In genomic region chr17:81517339-81518112, GRCh38 we compare ENCODE assay signal across 8 cellular contexts. TPM values are rescaled to one million over a fixed set of nuclear protein-coding genes. Genes with fewer than 3 reads are reported as not detected.
DNase-seq lines count a peak whose midpoint lies in the region; ATAC-seq, FAIRE-seq and TF ChIP-seq lines count a peak whose summit lies in the region.

No MANE protein-coding gene starts in this region.

- H4K20me1 ChIP-seq in hepatocyte (ENCODE audit: insufficient read depth, poor library complexity, severe bottlenecking): peaks cover 16% of the 10 kb centered on the region

- 71% methylated on average over 19 of the region's 24 CpGs for WGBS in hepatocyte (ENCODE audit: low lambda C conversion rate, missing lambda C conversion rate)
- WGBS in upper lobe of left lung, 2 donors: 70 to 76% methylated on average over 10 to 22 of the region's 24 CpGs

- H3K27me3 ChIP-seq in hepatocyte: peaks cover 4% of the 10 kb centered on the region
- H3K27me3 ChIP-seq in upper lobe of left lung: no peaks in the 10 kb centered on the region

- no peak overlapping the region for H3K4me3 ChIP-seq in SK-N-MC
- H3K4me3 ChIP-seq in hepatocyte: no peak overlapping the region
- H3K4me3 ChIP-seq in upper lobe of left lung: peak overlapping the region in 2 of 4 donors; percentile 65 to 92

- H3K4me1 ChIP-seq in hepatocyte (ENCODE audit: insufficient read depth) (peaks cover 51% of the 10 kb centered on the region), upper lobe of left lung (peaks cover 39 to 67% (median 57%) of the 10 kb centered on the region in 4 donors)

- peak; percentile 92 for FAIRE-seq in GM12892 (lab: Jason Lieb, UNC)

- TF ChIP-seq CTCF in hepatocyte (IDR thresholded peaks at IDR 0.05; ENCODE audit: poor library complexity) (no peak), upper lobe of left lung (IDR thresholded peaks at IDR 0.05) (no peak)

- H3K27ac ChIP-seq in SK-N-MC: no peak overlapping the region
- no peak overlapping the region for H3K27ac ChIP-seq in hepatocyte
- H3K27ac ChIP-seq in upper lobe of left lung: peak overlapping the region in 3 of 4 donors; percentile 98 to 100 (median 100)

- H2AFZ ChIP-seq in hepatocyte: no peak overlapping the region

- H3K9me3 ChIP-seq in SK-N-MC (ENCODE audit: low read depth, low read length): no peaks in the 10 kb centered on the region
- no peaks in the 10 kb centered on the region for H3K9me3 ChIP-seq in hepatocyte (ENCODE audit: low read depth)
- H3K9me3 ChIP-seq in upper lobe of left lung: no peaks in the 10 kb centered on the region

- no peaks in the 10 kb centered on the region for H3K9me2 ChIP-seq in hepatocyte (replicated peaks; ENCODE audit: insufficient read depth)

- H3K79me2 ChIP-seq in hepatocyte: peaks cover 38% of the 10 kb centered on the region

- peak overlapping the region; percentile 1 for H3K9ac ChIP-seq in SK-N-MC (ENCODE audit: insufficient read length)

- TF ChIP-seq EP300 in upper lobe of left lung (IDR thresholded peaks at IDR 0.05): no peak

- TF ChIP-seq POLR2A in GM12892 (IDR thresholded peaks at IDR 0.05; ENCODE audit: low read depth, low read length) (peak; percentile 71), upper lobe of left lung (IDR thresholded peaks at IDR 0.05) (no peak)

- H3K36me3 ChIP-seq in SK-N-MC (ENCODE audit: insufficient read depth, low read length) (no peaks in the 10 kb centered on the region), hepatocyte (replicated peaks; ENCODE audit: insufficient read depth, low read depth) (no peaks in the 10 kb centered on the region), upper lobe of left lung (no peaks in the 10 kb centered on the region)

- ATAC-seq in HG02571 (IDR thresholded peaks at IDR 0.05; ENCODE audit: unreplicated experiment) (peak; percentile 27), upper lobe of left lung (ENCODE audit: low FRiP score in 2 of 2) (no peak), HG03378 (IDR thresholded peaks at IDR 0.05; ENCODE audit: unreplicated experiment) (no peak)

- peak overlapping the region; percentile 100 for H3K4me2 ChIP-seq in hepatocyte

- DNase-seq in GM12892 (ENCODE audit: insufficient read length) (peak; percentile 88), SK-N-MC (ENCODE audit: low read depth, low spot score) (no peak), hepatocyte (ENCODE audit: low spot score) (no peak), upper lobe of left lung (peak in 1 of 2 donors; percentile 53), hippocampal formation (lab: John Stamatoyannopoulos, UW) (no peak), GM03348 (ENCODE audit: low spot score) (no peak)

RNA-seq across cellular contexts. Expression of gene ACTG1, which starts 4.9 kb away (rescaled TPM):
- polyA plus RNA-seq in GM12892 (2012; ENCODE audit: missing spikeins): 2,092 TPM
- total RNA-seq in hepatocyte (3,207 and 3,298 TPM in 2 replicates), upper lobe of left lung (1,000 to 10,000 TPM in 5 of 6 donors, 100 to 1,000 TPM in 1; 902 to 3,864 (median 2,097) TPM)
- 2,719 and 2,832 TPM in 2 replicates for polyA plus RNA-seq in hepatocyte

RNA-seq across cellular contexts. Expression of gene FSCN2, which starts 10.7 kb away (rescaled TPM):
- polyA plus RNA-seq in GM12892 (2012; ENCODE audit: missing spikeins): 0.87 TPM
- total RNA-seq in hepatocyte: 1.8 and 3.7 TPM in 2 replicates
- 0.29 and 0.40 TPM in 2 replicates for polyA plus RNA-seq in hepatocyte
- 10 to 100 TPM in 1 of 6 donors, 1 to 10 TPM in 5; 2.7 to 37.7 (median 3.9) TPM for total RNA-seq in upper lobe of left lung

RNA-seq across cellular contexts. Expression of gene FAAP100, which starts 34.6 kb away (rescaled TPM):
- 7.8 TPM for polyA plus RNA-seq in GM12892 (2012; ENCODE audit: missing spikeins)
- total RNA-seq in hepatocyte: 18.3 and 20.9 TPM in 2 replicates
- polyA plus RNA-seq in hepatocyte: 30.7 and 34.4 TPM in 2 replicates
- total RNA-seq in upper lobe of left lung: 10 to 100 TPM; 22.0 to 70.2 (median 32.5) TPM

Comparison
In these comparisons a context has a peak if more than half of its experiments do, and no peak if none do; other contexts are left out.
1. H3K27ac ChIP-seq: peak in upper lobe of left lung (3 of 4); none in SK-N-MC (single experiment) and hepatocyte (single experiment).